Comparison of ENCODE assay signal across 21 cellular contexts in genomic region chr16:84665359-84665758, GRCh38. TPM values are rescaled to one million over a fixed set of nuclear protein-coding genes. Genes with fewer than 3 reads are reported as not detected.
DNase-seq lines count a peak whose midpoint lies in the region; ATAC-seq and TF ChIP-seq lines count a peak whose summit lies in the region.
"Had no signal": no experiment of that assay in that cellular context is flagged by ENCODE, and none has a peak within 500 bp of the region (broad histone marks: within the 10 kb centered on the region; RNA-seq: fewer than 3 reads in every experiment).

No MANE protein-coding gene starts in this region.

- no peaks in the 10 kb centered on the region for H3K9me2 ChIP-seq in DOHH2 (replicated peaks; ENCODE audit: control insufficient read depth, low read length)

- H2BK15ac ChIP-seq in neuronal stem cell (ENCODE audit: low read length), result no peak overlapping the region

- no peak overlapping the region for H3K27ac Mint-ChIP-seq in mesothelial cell of epicardium
- H3K27ac Mint-ChIP-seq: B cell; CD4-positive, alpha-beta T cell; CD8-positive, alpha-beta T cell had no signal

- no peak overlapping the region for H2BK12ac ChIP-seq in neuronal stem cell (ENCODE audit: low read length)

- H3K36me3 Mint-ChIP-seq in mesothelial cell of epicardium, result peaks cover 20% of the 10 kb centered on the region

- H3K79me1 ChIP-seq in neuronal stem cell (ENCODE audit: low read depth, low read length), result no peaks in the 10 kb centered on the region

- no CpG with 5 or more reads among the region's 2 CpGs for WGBS in neuronal stem cell (ENCODE audit: extremely low coverage in 2 of 2, insufficient read length in 2 of 2, insufficient replicate concordance in 1 of 2), 2 donors
- 90 to 100% (median 95%) methylated on average over 2 of the region's 2 CpGs for WGBS in spleen, 5 donors

- no peak overlapping the region for H3K14ac ChIP-seq in neuronal stem cell (ENCODE audit: low read length)

- H4K91ac ChIP-seq in neuronal stem cell (ENCODE audit: low read depth, low read length, poor library complexity), result no peak overlapping the region

- H3K4ac ChIP-seq in neuronal stem cell (ENCODE audit: low read length), result no peak overlapping the region

- no peak for TF ChIP-seq POLR2A in spleen (IDR thresholded peaks at IDR 0.05)

- H3K27me3 ChIP-seq in DOHH2 (ENCODE audit: control insufficient read depth, low read length), result no peaks in the 10 kb centered on the region
- no peaks in the 10 kb centered on the region for H3K27me3 ChIP-seq in neuronal stem cell (ENCODE audit: control insufficient read depth in 3 of 3, insufficient read depth in 3 of 3, low read depth in 1 of 3, low read length in 3 of 3)
- H3K27me3 ChIP-seq in spleen (replicated peaks in 1 of 7), result no peaks in the 10 kb centered on the region
- H3K27me3 ChIP-seq: BLaER1 treated with 17β-estradiol and CSF1 and Interleukin-3, amounts not matched to agents 10 nM and 100 nM had no signal

- DNase-seq in left colon (no peak), neuronal stem cell (ENCODE audit: low spot score) (no peak), spleen (peak; percentile 12), HUDEP-2 (lab: John Stamatoyannopoulos, UW; ENCODE audit: unreplicated experiment in 76 of 76) (no peak), mesothelial cell of epicardium (ENCODE audit: low spot score in 2 of 2, unreplicated experiment in 2 of 2) (no peak)
- DNase-seq: AML-193; Caco-2; Calu3; CD4-positive, alpha-beta T cell; CD8-positive, alpha-beta T cell; DMS79 treated with DMSO at 0.1 percent for 48 hours; EL; GDM1 had no signal

- H3K23ac ChIP-seq in neuronal stem cell (ENCODE audit: low read depth, low read length, poor library complexity), result no peak overlapping the region

- H3K9ac ChIP-seq in neuronal stem cell (ENCODE audit: low read depth, low read length, poor library complexity), result peak overlapping the region; percentile 12
- H3K9ac ChIP-seq: BLaER1 treated with 17β-estradiol and CSF1 and Interleukin-3, amounts not matched to agents 10 nM and 100 nM had no signal

- no peaks in the 10 kb centered on the region for H3K27me3 Mint-ChIP-seq in mesothelial cell of epicardium (ENCODE audit: low read depth)
- H3K27me3 Mint-ChIP-seq: B cell; CD4-positive, alpha-beta T cell had no signal

- no peaks in the 10 kb centered on the region for H3K9me3 ChIP-seq in DOHH2 (ENCODE audit: control insufficient read depth, insufficient read depth, low read length)
- H3K9me3 ChIP-seq in neuronal stem cell (replicated peaks in 1 of 2; ENCODE audit: control insufficient read depth in 2 of 2, insufficient read depth in 1 of 2, low read depth in 1 of 2, low read length in 2 of 2), result no peaks in the 10 kb centered on the region
- H3K9me3 ChIP-seq in spleen, result no peaks in the 10 kb centered on the region
- H3K9me3 ChIP-seq: A549; BLaER1 treated with 17β-estradiol and CSF1 and Interleukin-3, amounts not matched to agents 10 nM and 100 nM; Caco-2 had no signal

- no peak overlapping the region for H3K18ac ChIP-seq in neuronal stem cell (ENCODE audit: low read length)

- peak; percentile 82 for ATAC-seq in left colon
- no peak for ATAC-seq in HG03196 (IDR thresholded peaks at IDR 0.05; ENCODE audit: unreplicated experiment)
- ATAC-seq: A549; CD8-positive, alpha-beta T cell had no signal

- H3K4me1 ChIP-seq in DOHH2 (ENCODE audit: control insufficient read depth, low read length) (peaks cover 40% of the 10 kb centered on the region), neuronal stem cell (ENCODE audit: control insufficient read depth in 2 of 2, insufficient read depth in 1 of 2, low read depth in 1 of 2, low read length in 2 of 2) (no peaks in the 10 kb centered on the region), spleen (peaks cover 0 to 28% (median 20%) of the 10 kb centered on the region in 6 donors)
- H3K4me1 ChIP-seq: A549, Caco-2 had no signal

- H4K8ac ChIP-seq in neuronal stem cell (ENCODE audit: low read depth, low read length), result no peak overlapping the region

- no peaks in the 10 kb centered on the region for H4K20me1 ChIP-seq in DOHH2 (ENCODE audit: control insufficient read depth, insufficient read depth, low read depth, low read length)

- no peak overlapping the region for H2BK120ac ChIP-seq in neuronal stem cell (ENCODE audit: low read depth, low read length)

- intact Hi-C loops in left colon (cut with DNase I, micrococcal nuclease) (no loop called here), spleen (cut with DNase I; ENCODE audit: low total_unique reads) (no loop called here)

- H3K36me3 ChIP-seq in DOHH2 (ENCODE audit: control insufficient read depth, low read length) (peaks cover 29% of the 10 kb centered on the region), neuronal stem cell (replicated peaks in 1 of 2; ENCODE audit: control insufficient read depth in 2 of 2, insufficient read depth in 2 of 2, low read length in 2 of 2) (peaks cover 5 to 53% of the 10 kb centered on the region in 2 donors), spleen (peaks cover under 1 to 85% (median 49%) of the 10 kb centered on the region in 6 donors)

- H2BK5ac ChIP-seq in neuronal stem cell (ENCODE audit: low read length), result no peak overlapping the region

- TF ChIP-seq CTCF in DOHH2 (IDR thresholded peaks at IDR 0.05; ENCODE audit: low read depth, low read length, poor library complexity, severe bottlenecking) (no peak), spleen (IDR thresholded peaks at IDR 0.05 in 8 of 11, conservative IDR thresholded peaks at IDR 0.05 in 3 of 11) (no peak), mesothelial cell of epicardium (IDR thresholded peaks at IDR 0.05; ENCODE audit: unreplicated experiment) (no peak)

- H3K27ac ChIP-seq in DOHH2 (ENCODE audit: low read depth, low read length) (no peak overlapping the region), neuronal stem cell (replicated peaks; ENCODE audit: low read length) (no peak overlapping the region), spleen (no peak overlapping the region)
- H3K27ac ChIP-seq: 22Rv1; A549; BLaER1 treated with 17β-estradiol and CSF1 and Interleukin-3, amounts not matched to agents 10 nM and 100 nM; C4-2B had no signal

- peak overlapping the region; percentile 14 for H2AK5ac ChIP-seq in neuronal stem cell (ENCODE audit: low read depth, low read length)

- H3K4me2 ChIP-seq in DOHH2 (ENCODE audit: low read length) (peak overlapping the region; percentile 79; the same call in 1 of the 2 replicates), neuronal stem cell (ENCODE audit: insufficient read depth, low read length, poor library complexity, severe bottlenecking) (no peak overlapping the region)
- H3K4me2 ChIP-seq: A549 had no signal

- H3K9me3 Mint-ChIP-seq in mesothelial cell of epicardium, result no peaks in the 10 kb centered on the region
- H3K9me3 Mint-ChIP-seq: CD4-positive, alpha-beta T cell; CD8-positive, alpha-beta T cell had no signal

- H3K4me3 ChIP-seq in DOHH2 (ENCODE audit: low read length), result no peak overlapping the region
- H3K4me3 ChIP-seq in neuronal stem cell (ENCODE audit: low read length in 2 of 2), result no peak overlapping the region
- no peak overlapping the region for H3K4me3 ChIP-seq in spleen
- H3K4me3 ChIP-seq: A549; BLaER1 treated with 17β-estradiol and CSF1 and Interleukin-3, amounts not matched to agents 10 nM and 100 nM; GM12878 had no signal

- H2AFZ ChIP-seq in neuronal stem cell (ENCODE audit: low read length), result no peak overlapping the region

- H3K4me1 Mint-ChIP-seq in mesothelial cell of epicardium, result no peaks in the 10 kb centered on the region

- peaks cover 3% of the 10 kb centered on the region; the same call in 1 of the 2 replicates for H3F3A ChIP-seq in DOHH2 (ENCODE audit: control insufficient read depth, insufficient read depth)

- H3K4me3 Mint-ChIP-seq in mesothelial cell of epicardium, result no peak overlapping the region
- H3K4me3 Mint-ChIP-seq: B cell; CD4-positive, alpha-beta T cell; CD8-positive, alpha-beta T cell had no signal

- no peaks in the 10 kb centered on the region for H3K79me2 ChIP-seq in DOHH2 (ENCODE audit: control insufficient read depth, low read length)

RNA-seq across cellular contexts. Expression of gene KLHL36, which starts 17.0 kb away (rescaled TPM):
- total RNA-seq in left colon, result 10 to 100 TPM; 45.1 to 61.8 TPM
- 7.4 TPM for polyA plus RNA-seq in neuronal stem cell (2013, experiment 1 of 2)
- 8.0 TPM for polyA plus RNA-seq in neuronal stem cell (2013, experiment 2 of 2)
- 10 to 100 TPM; 63.8 to 93.6 (median 73.6) TPM for total RNA-seq in spleen
- polyA plus RNA-seq in spleen, result 10 to 100 TPM; 17.8 to 32.7 (median 24.8) TPM
- 44.9 to 51.6 TPM (median 46.9 TPM) in 3 replicates for total RNA-seq in mesothelial cell of epicardium

RNA-seq across cellular contexts. Expression of gene USP10, which starts 34.4 kb away (rescaled TPM):
- total RNA-seq in left colon, result 10 to 100 TPM; 65.3 to 77.3 TPM
- 92.1 TPM for polyA plus RNA-seq in neuronal stem cell (2013, experiment 1 of 2)
- polyA plus RNA-seq in neuronal stem cell (2013, experiment 2 of 2), result 91.9 TPM
- 100 to 1,000 TPM in 1 of 7 donors, 10 to 100 TPM in 6; 76.7 to 105 (median 87.7) TPM for total RNA-seq in spleen
- polyA plus RNA-seq in spleen, result 10 to 100 TPM; 28.1 to 36.5 (median 36.3) TPM
- 118 to 128 TPM (median 124 TPM) in 3 replicates for total RNA-seq in mesothelial cell of epicardium

RNA-seq across cellular contexts. Expression of gene COTL1, which starts 47.5 kb away (rescaled TPM):
- 10 to 100 TPM; 51.8 to 71.0 TPM for total RNA-seq in left colon
- 222 TPM for polyA plus RNA-seq in neuronal stem cell (2013, experiment 1 of 2)
- polyA plus RNA-seq in neuronal stem cell (2013, experiment 2 of 2), result 221 TPM
- total RNA-seq in spleen, result 100 to 1,000 TPM; 284 to 655 (median 457) TPM
- polyA plus RNA-seq in spleen, result 100 to 1,000 TPM; 298 to 449 (median 303) TPM
- total RNA-seq in mesothelial cell of epicardium, result 106 to 116 TPM (median 106 TPM) in 3 replicates
